In the genomic region with DNA sequence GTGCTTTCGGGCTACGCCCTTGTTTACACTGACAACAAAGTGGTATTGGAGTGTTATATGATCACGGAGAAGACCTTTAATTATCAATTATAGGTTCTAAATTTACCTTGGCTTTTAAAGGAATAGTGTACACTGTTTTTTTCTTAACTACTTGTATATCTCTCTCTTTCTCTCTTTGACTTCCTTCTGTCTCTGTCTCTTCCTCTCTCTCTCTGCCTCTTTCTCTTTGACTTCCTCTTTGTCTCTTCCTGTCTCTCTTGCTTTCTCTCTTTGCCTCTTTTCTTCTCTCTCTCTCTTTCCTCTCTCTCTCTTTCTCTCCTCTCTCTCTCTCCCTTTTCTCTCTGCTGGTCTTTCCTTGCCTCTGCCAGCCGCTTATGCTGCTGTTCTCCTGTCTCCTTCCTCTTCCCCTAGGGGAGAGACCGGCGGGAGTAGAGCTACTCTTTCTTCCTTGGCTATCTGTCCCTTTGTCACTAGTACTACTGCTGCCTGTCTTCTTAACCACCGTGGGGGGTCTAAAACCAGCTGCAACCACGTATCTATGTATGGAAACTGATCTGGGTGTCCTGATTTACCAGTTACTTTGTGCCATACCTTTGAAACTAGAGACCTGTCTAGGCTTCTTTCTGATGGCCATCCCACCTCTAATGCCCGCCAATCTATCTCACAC, we compare ENCODE assay signal across 1 cellular context.
TF ChIP-seq lines count a peak whose summit lies in the region.

No MANE protein-coding gene starts in this region.

TF ChIP-seq in K562, 482 proteins besides CTCF, POLR2A, EP300 and RAD21 (continued from another document and continues in another):
- TF ChIP-seq, protein P1, sequence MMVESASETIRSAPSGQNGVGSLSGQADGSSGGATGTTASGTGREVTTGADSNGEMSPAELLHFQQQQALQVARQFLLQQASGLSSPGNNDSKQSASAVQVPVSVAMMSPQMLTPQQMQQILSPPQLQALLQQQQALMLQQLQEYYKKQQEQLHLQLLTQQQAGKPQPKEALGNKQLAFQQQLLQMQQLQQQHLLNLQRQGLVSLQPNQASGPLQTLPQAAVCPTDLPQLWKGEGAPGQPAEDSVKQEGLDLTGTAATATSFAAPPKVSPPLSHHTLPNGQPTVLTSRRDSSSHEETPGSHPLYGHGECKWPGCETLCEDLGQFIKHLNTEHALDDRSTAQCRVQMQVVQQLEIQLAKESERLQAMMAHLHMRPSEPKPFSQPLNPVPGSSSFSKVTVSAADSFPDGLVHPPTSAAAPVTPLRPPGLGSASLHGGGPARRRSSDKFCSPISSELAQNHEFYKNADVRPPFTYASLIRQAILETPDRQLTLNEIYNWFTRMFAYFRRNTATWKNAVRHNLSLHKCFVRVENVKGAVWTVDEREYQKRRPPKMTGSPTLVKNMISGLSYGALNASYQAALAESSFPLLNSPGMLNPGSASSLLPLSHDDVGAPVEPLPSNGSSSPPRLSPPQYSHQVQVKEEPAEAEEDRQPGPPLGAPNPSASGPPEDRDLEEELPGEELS (CRISPR knock-in tag; IDR thresholded peaks at IDR 0.05; ENCODE audit: borderline replicate concordance), result no peak
- TF ChIP-seq JUNB (CRISPR knock-in tag; conservative IDR thresholded peaks at IDR 0.05), result no peak
- TF ChIP-seq CBX5 (IDR thresholded peaks at IDR 0.05; ENCODE audit: borderline replicate concordance, low read depth), result no peak
- no peak for TF ChIP-seq RBM15 (IDR thresholded peaks at IDR 0.05; ENCODE audit: insufficient read depth, low read length)
- no peak for TF ChIP-seq ZNF445 (CRISPR knock-in tag; IDR thresholded peaks at IDR 0.05; ENCODE audit: low read depth)
- peak; percentile 77 for TF ChIP-seq NBN (IDR thresholded peaks at IDR 0.05; ENCODE audit: low read depth)
- TF ChIP-seq TEAD1 (CRISPR knock-in tag; IDR thresholded peaks at IDR 0.05), result no peak
- no peak for TF ChIP-seq SP2 (IDR thresholded peaks at IDR 0.05; ENCODE audit: extremely low read depth, low read depth, low read length, poor library complexity, severe bottlenecking)
- TF ChIP-seq, protein P2, sequence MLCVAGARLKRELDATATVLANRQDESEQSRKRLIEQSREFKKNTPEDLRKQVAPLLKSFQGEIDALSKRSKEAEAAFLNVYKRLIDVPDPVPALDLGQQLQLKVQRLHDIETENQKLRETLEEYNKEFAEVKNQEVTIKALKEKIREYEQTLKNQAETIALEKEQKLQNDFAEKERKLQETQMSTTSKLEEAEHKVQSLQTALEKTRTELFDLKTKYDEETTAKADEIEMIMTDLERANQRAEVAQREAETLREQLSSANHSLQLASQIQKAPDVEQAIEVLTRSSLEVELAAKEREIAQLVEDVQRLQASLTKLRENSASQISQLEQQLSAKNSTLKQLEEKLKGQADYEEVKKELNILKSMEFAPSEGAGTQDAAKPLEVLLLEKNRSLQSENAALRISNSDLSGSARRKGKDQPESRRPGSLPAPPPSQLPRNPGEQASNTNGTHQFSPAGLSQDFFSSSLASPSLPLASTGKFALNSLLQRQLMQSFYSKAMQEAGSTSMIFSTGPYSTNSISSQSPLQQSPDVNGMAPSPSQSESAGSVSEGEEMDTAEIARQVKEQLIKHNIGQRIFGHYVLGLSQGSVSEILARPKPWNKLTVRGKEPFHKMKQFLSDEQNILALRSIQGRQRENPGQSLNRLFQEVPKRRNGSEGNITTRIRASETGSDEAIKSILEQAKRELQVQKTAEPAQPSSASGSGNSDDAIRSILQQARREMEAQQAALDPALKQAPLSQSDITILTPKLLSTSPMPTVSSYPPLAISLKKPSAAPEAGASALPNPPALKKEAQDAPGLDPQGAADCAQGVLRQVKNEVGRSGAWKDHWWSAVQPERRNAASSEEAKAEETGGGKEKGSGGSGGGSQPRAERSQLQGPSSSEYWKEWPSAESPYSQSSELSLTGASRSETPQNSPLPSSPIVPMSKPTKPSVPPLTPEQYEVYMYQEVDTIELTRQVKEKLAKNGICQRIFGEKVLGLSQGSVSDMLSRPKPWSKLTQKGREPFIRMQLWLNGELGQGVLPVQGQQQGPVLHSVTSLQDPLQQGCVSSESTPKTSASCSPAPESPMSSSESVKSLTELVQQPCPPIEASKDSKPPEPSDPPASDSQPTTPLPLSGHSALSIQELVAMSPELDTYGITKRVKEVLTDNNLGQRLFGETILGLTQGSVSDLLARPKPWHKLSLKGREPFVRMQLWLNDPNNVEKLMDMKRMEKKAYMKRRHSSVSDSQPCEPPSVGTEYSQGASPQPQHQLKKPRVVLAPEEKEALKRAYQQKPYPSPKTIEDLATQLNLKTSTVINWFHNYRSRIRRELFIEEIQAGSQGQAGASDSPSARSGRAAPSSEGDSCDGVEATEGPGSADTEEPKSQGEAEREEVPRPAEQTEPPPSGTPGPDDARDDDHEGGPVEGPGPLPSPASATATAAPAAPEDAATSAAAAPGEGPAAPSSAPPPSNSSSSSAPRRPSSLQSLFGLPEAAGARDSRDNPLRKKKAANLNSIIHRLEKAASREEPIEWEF (CRISPR knock-in tag; IDR thresholded peaks at IDR 0.05), result no peak
- TF ChIP-seq RBM25 (IDR thresholded peaks at IDR 0.05; ENCODE audit: low read depth, low read length, severe bottlenecking), result no peak
- TF ChIP-seq NEUROD1 (IDR thresholded peaks at IDR 0.05; ENCODE audit: borderline replicate concordance, low read depth, low read length, partially characterized antibody), result no peak
- no peak for TF ChIP-seq RBFOX2 (IDR thresholded peaks at IDR 0.05; ENCODE audit: low read depth, low read length)
- no peak for TF ChIP-seq MEF2D (tag; conservative IDR thresholded peaks at IDR 0.05; ENCODE audit: low read depth)
- peak; percentile 6; the same call in 1 of the 2 replicates for TF ChIP-seq NFIC (IDR thresholded peaks at IDR 0.05)
- no peak for TF ChIP-seq BRD4 (IDR thresholded peaks at IDR 0.05)
- TF ChIP-seq, protein P3, sequence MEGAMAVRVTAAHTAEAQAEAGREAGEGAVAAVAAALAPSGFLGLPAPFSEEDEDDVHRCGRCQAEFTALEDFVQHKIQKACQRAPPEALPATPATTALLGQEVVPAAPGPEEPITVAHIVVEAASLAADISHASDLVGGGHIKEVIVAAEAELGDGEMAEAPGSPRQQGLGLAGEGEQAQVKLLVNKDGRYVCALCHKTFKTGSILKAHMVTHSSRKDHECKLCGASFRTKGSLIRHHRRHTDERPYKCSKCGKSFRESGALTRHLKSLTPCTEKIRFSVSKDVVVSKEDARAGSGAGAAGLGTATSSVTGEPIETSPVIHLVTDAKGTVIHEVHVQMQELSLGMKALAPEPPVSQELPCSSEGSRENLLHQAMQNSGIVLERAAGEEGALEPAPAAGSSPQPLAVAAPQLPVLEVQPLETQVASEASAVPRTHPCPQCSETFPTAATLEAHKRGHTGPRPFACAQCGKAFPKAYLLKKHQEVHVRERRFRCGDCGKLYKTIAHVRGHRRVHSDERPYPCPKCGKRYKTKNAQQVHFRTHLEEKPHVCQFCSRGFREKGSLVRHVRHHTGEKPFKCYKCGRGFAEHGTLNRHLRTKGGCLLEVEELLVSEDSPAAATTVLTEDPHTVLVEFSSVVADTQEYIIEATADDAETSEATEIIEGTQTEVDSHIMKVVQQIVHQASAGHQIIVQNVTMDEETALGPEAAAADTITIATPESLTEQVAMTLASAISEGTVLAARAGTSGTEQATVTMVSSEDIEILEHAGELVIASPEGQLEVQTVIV (CRISPR knock-in tag; IDR thresholded peaks at IDR 0.05; ENCODE audit: borderline replicate concordance), result no peak
- no peak for TF ChIP-seq SMARCB1 (IDR thresholded peaks at IDR 0.05; ENCODE audit: insufficient read length, low read depth)
- no peak for TF ChIP-seq ZNF23 (CRISPR knock-in tag; IDR thresholded peaks at IDR 0.05)
- no peak for TF ChIP-seq FOXK1 (CRISPR knock-in tag; IDR thresholded peaks at IDR 0.05; ENCODE audit: borderline replicate concordance)
- peak; percentile 75; the same call in 1 of the 2 replicates for TF ChIP-seq SMARCA5 (IDR thresholded peaks at IDR 0.05)
- TF ChIP-seq JUN (IDR thresholded peaks at IDR 0.05; ENCODE audit: borderline replicate concordance, low read depth, low read length), result no peak
- no peak for TF ChIP-seq JUN (CRISPR knock-in tag; IDR thresholded peaks at IDR 0.05; ENCODE audit: borderline replicate concordance)
- TF ChIP-seq, protein P4, sequence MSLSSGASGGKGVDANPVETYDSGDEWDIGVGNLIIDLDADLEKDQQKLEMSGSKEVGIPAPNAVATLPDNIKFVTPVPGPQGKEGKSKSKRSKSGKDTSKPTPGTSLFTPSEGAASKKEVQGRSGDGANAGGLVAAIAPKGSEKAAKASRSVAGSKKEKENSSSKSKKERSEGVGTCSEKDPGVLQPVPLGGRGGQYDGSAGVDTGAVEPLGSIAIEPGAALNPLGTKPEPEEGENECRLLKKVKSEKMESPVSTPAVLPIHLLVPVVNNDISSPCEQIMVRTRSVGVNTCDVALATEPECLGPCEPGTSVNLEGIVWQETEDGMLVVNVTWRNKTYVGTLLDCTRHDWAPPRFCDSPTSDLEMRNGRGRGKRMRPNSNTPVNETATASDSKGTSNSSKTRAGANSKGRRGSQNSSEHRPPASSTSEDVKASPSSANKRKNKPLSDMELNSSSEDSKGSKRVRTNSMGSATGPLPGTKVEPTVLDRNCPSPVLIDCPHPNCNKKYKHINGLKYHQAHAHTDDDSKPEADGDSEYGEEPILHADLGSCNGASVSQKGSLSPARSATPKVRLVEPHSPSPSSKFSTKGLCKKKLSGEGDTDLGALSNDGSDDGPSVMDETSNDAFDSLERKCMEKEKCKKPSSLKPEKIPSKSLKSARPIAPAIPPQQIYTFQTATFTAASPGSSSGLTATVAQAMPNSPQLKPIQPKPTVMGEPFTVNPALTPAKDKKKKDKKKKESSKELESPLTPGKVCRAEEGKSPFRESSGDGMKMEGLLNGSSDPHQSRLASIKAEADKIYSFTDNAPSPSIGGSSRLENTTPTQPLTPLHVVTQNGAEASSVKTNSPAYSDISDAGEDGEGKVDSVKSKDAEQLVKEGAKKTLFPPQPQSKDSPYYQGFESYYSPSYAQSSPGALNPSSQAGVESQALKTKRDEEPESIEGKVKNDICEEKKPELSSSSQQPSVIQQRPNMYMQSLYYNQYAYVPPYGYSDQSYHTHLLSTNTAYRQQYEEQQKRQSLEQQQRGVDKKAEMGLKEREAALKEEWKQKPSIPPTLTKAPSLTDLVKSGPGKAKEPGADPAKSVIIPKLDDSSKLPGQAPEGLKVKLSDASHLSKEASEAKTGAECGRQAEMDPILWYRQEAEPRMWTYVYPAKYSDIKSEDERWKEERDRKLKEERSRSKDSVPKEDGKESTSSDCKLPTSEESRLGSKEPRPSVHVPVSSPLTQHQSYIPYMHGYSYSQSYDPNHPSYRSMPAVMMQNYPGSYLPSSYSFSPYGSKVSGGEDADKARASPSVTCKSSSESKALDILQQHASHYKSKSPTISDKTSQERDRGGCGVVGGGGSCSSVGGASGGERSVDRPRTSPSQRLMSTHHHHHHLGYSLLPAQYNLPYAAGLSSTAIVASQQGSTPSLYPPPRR (CRISPR knock-in tag; IDR thresholded peaks at IDR 0.05; ENCODE audit: borderline replicate concordance), result no peak
- no peak for TF ChIP-seq EP400 (IDR thresholded peaks at IDR 0.05)
- no peak for TF ChIP-seq FUS (optimal IDR thresholded peaks at IDR 0.05; ENCODE audit: low read depth, low read length)
- TF ChIP-seq GABPB1 (CRISPR knock-in tag; IDR thresholded peaks at IDR 0.05), result no peak
- no peak for TF ChIP-seq TBP (optimal IDR thresholded peaks at IDR 0.05; ENCODE audit: low read depth, low read length)
- peak; percentile 70 for TF ChIP-seq CC2D1A (IDR thresholded peaks at IDR 0.05)
- TF ChIP-seq, protein P5, sequence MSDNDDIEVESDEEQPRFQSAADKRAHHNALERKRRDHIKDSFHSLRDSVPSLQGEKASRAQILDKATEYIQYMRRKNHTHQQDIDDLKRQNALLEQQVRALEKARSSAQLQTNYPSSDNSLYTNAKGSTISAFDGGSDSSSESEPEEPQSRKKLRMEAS (CRISPR knock-in tag; IDR thresholded peaks at IDR 0.05), result no peak
- no peak for TF ChIP-seq NCOA6 (IDR thresholded peaks at IDR 0.05)
- TF ChIP-seq NFYB (IDR thresholded peaks at IDR 0.05; ENCODE audit: extremely low read depth, insufficient read length), result no peak
- TF ChIP-seq SMARCA4 (IDR thresholded peaks at IDR 0.05), result peak; percentile 81
- TF ChIP-seq, protein P6, sequence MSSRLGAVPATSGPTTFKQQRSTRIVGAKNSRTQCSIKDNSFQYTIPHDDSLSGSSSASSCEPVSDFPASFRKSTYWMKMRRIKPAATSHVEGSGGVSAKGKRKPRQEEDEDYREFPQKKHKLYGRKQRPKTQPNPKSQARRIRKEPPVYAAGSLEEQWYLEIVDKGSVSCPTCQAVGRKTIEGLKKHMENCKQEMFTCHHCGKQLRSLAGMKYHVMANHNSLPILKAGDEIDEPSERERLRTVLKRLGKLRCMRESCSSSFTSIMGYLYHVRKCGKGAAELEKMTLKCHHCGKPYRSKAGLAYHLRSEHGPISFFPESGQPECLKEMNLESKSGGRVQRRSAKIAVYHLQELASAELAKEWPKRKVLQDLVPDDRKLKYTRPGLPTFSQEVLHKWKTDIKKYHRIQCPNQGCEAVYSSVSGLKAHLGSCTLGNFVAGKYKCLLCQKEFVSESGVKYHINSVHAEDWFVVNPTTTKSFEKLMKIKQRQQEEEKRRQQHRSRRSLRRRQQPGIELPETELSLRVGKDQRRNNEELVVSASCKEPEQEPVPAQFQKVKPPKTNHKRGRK (tag; IDR thresholded peaks at IDR 0.05), result 0 out of 2 replicates have a peak, but pooled peaks have one; percentile 34
- no peak for TF ChIP-seq BMI1 (IDR thresholded peaks at IDR 0.05; ENCODE audit: low read length)
- TF ChIP-seq ZNF384 (IDR thresholded peaks at IDR 0.05; ENCODE audit: low read depth, low read length), result no peak
- TF ChIP-seq PRPF4 (IDR thresholded peaks at IDR 0.05; ENCODE audit: insufficient read depth, low read depth, low read length, poor library complexity, severe bottlenecking), result no peak
- no peak for TF ChIP-seq RUNX1 (IDR thresholded peaks at IDR 0.05; ENCODE audit: low read depth)
- TF ChIP-seq, protein P7, sequence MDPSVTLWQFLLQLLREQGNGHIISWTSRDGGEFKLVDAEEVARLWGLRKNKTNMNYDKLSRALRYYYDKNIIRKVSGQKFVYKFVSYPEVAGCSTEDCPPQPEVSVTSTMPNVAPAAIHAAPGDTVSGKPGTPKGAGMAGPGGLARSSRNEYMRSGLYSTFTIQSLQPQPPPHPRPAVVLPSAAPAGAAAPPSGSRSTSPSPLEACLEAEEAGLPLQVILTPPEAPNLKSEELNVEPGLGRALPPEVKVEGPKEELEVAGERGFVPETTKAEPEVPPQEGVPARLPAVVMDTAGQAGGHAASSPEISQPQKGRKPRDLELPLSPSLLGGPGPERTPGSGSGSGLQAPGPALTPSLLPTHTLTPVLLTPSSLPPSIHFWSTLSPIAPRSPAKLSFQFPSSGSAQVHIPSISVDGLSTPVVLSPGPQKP (CRISPR knock-in tag; IDR thresholded peaks at IDR 0.05), result no peak
- no peak for TF ChIP-seq CBFB (CRISPR knock-in tag; IDR thresholded peaks at IDR 0.05)
- TF ChIP-seq SUPT5H (IDR thresholded peaks at IDR 0.05), result peak; percentile 56; the same call in 1 of the 2 replicates
- TF ChIP-seq NFXL1 (CRISPR knock-in tag; IDR thresholded peaks at IDR 0.05), result no peak
- no peak for TF ChIP-seq HNRNPK (IDR thresholded peaks at IDR 0.05; ENCODE audit: low read depth, low read length, poor library complexity, severe bottlenecking)
